Comparison of ENCODE assay signal across 31 cellular contexts in genomic region chr11:94528551-94528950, GRCh38. TPM values are rescaled to one million over a fixed set of nuclear protein-coding genes. Genes with fewer than 3 reads are reported as not detected.
"Had no signal": no experiment of that assay in that cellular context is flagged by ENCODE, and none has a peak within 500 bp of the region (broad histone marks: within the 10 kb centered on the region; RNA-seq: fewer than 3 reads in every experiment).

No MANE protein-coding gene starts in this region.

- FAIRE-seq: small intestine had no signal

- H3K27me3 ChIP-seq: body of pancreas, left lung, right lobe of liver, transverse colon, uterus had no signal

- ATAC-seq: activated CD8-positive, alpha-beta T cell treated with anti-CD3 and anti-CD28 coated beads, Interleukin-2, amount 10 ng/mL, durations not matched to agents 7 days and 5 days; activated naive CD8-positive, alpha-beta T cell treated with anti-CD3 and anti-CD28 coated beads, Interleukin-2, amount 50 U/mL, for 24 hours; body of pancreas; left lung; naive thymus-derived CD8-positive, alpha-beta T cell; right lobe of liver; stimulated activated effector memory CD8-positive, alpha-beta T cell treated with anti-CD3 and anti-CD28 coated beads, Interleukin-12 subunit alpha, Interleukin-12 subunit beta, amount 100 ng/mL, for 72 hours; stimulated activated naive CD8-positive, alpha-beta T cell treated with anti-CD3 and anti-CD28 coated beads, Interleukin-15, amount 100 ng/mL, for 72 hours had no signal

- H3K36me3 ChIP-seq: left lung, neural progenitor cell, right lobe of liver, transverse colon, uterus had no signal

- H3K9me3 ChIP-seq: body of pancreas, left lung, right lobe of liver, transverse colon, uterus had no signal

- H3K9ac ChIP-seq: neural progenitor cell had no signal

- H2AFZ ChIP-seq: neural progenitor cell had no signal

- H3K4me2 ChIP-seq: neural progenitor cell had no signal

- H3K4me3 ChIP-seq: body of pancreas, left lung, lung, neural progenitor cell, right lobe of liver, transverse colon, uterus had no signal

- H3K4me1 ChIP-seq: right lobe of liver, uterus had no signal

- H3K27ac ChIP-seq: body of pancreas, left lung, neural progenitor cell, right lobe of liver, transverse colon, uterus had no signal

- DNase-seq: activated CD4-positive, alpha-beta T cell treated with anti-CD3 and anti-CD28 coated beads for 1 hour; activated CD4-positive, alpha-beta T cell treated with anti-CD3 and anti-CD28 coated beads, Interleukin-2, amount 50 U/mL, for 1 hour; activated CD8-positive, alpha-beta T cell treated with anti-CD3 and anti-CD28 coated beads, Interleukin-2, amount 10 ng/mL, durations not matched to agents 7 days and 5 days; activated gamma-delta T cell; activated naive CD4-positive, alpha-beta T cell treated with anti-CD3 and anti-CD28 coated beads, Interleukin-2, amount 50 U/mL, for 16 hours; activated naive CD8-positive, alpha-beta T cell treated with anti-CD3 and anti-CD28 coated beads, Interleukin-2, amount 50 U/mL, for 24 hours; body of pancreas; dermis blood vessel endothelial cell; effector CD8-positive, alpha-beta T cell; erythroblast; foreskin melanocyte; immature natural killer cell; left lung; naive thymus-derived CD8-positive, alpha-beta T cell; posterior cingulate gyrus; right lobe of liver; small intestine; stimulated activated CD4-positive, alpha-beta T cell treated with anti-CD3 and anti-CD28 coated beads, Interleukin-2, amount 100 ng/mL, for 24 hours; stimulated activated naive CD8-positive, alpha-beta T cell treated with anti-CD3 and anti-CD28 coated beads, Interleukin-15, amount 100 ng/mL, for 72 hours; transverse colon; uterus had no signal

RNA-seq across cellular contexts. Expression of gene C11orf97, which starts 16.3 kb away (rescaled TPM):
- total RNA-seq: activated CD8-positive, alpha-beta T cell treated with anti-CD3 and anti-CD28 coated beads, Interleukin-2, amount 10 ng/mL, durations not matched to agents 7 days and 5 days; activated T-helper 1 cell treated with anti-CD3 and anti-CD28 coated beads, Interleukin-12 subunit alpha, Interleukin-12 subunit beta, Interleukin-2, Interleukin-4 antibody, amounts not matched to agents 30 ng/mL and 10 ng/mL and 1 ng/mL, durations not matched to agents 14 hours and 24 hours and 36 hours; body of pancreas; cardiac septum; dermis blood vessel endothelial cell; fibroblast of lung; kidney epithelial cell; mesenteric fat pad; naive thymus-derived CD8-positive, alpha-beta T cell; omental fat pad; T-helper 2 cell treated with Interferon-gamma antibody and Interleukin-4, amounts not matched to agents 100 ng/mL and 5 ng/mL, for 36 hours; transverse colon; uterus had no signal
- polyA plus RNA-seq: fibroblast of lung; immature natural killer cell; naive thymus-derived CD8-positive, alpha-beta T cell had no signal
